ENCODE assay signal across 8 cellular contexts in genomic region chr4:17324431-17324830, GRCh38.
DNase-seq lines count a peak whose midpoint lies in the region; ATAC-seq, FAIRE-seq and TF ChIP-seq lines count a peak whose summit lies in the region.

No MANE protein-coding gene starts in this region.

- H3K27ac ChIP-seq in GM12878 (ENCODE audit: control insufficient read depth, insufficient read depth) = no peak overlapping the region

- ATAC-seq in HG02759 (IDR thresholded peaks at IDR 0.05; ENCODE audit: unreplicated experiment) (peak; percentile 47), GM12878 (peak; percentile 70), GM18858 (IDR thresholded peaks at IDR 0.05; ENCODE audit: unreplicated experiment) (no peak)

- CTCF ChIA-PET in GM12878 (lab: Yijun Ruan, JAX) = interaction anchor here (0.6 to 3.8 kb wide), 41 partner anchors 7 to 1270 kb away, joined by 3 to 31 read pairs (median 4); no protein-coding TSS in a partner anchor

- H4K20me1 ChIP-seq in GM12878 (ENCODE audit: control insufficient read depth, insufficient read depth) = no peaks in the 10 kb centered on the region

- peak; percentile 66 for TF ChIP-seq RAD21 in GM12878 (IDR thresholded peaks at IDR 0.05; ENCODE audit: insufficient read depth, low read depth, low read length)

- no peaks in the 10 kb centered on the region for H3K27me3 ChIP-seq in GM12878 (replicated peaks in 1 of 2; ENCODE audit: control insufficient read depth in 2 of 2, insufficient read depth in 2 of 2, low read length in 1 of 2)

- no peak overlapping the region for H3K9ac ChIP-seq in GM12878 (ENCODE audit: control insufficient read depth, insufficient read depth, low read length)

- DNase-seq in COR-L47 (lab: John Stamatoyannopoulos, UW) (peak; percentile 38), T follicular helper cell (ENCODE audit: low read depth) (peak; percentile 19), GM12878 (ENCODE audit: low read depth, low spot score) (no peak), iris pigment epithelial cell (ENCODE audit: low read depth) (peak; percentile 64), RCC 7860 (ENCODE audit: low spot score) (no peak)
- peak; percentile 23 to 38 for DNase-seq in stimulated activated CD4-positive, alpha-beta T cell treated with anti-CD3 and anti-CD28 coated beads, Interleukin-4, amount 100 ng/mL, for 48 hours (ENCODE audit: low read depth in 2 of 2)

- TF ChIP-seq EP300 in GM12878 (IDR thresholded peaks at IDR 0.05; ENCODE audit: borderline replicate concordance in 1 of 2, control insufficient read depth in 1 of 2, low read depth in 2 of 2, low read length in 2 of 2) = no peak

- no peak overlapping the region for H3K4me3 ChIP-seq in GM12878

- POLR2A ChIA-PET in GM12878 (lab: Charles Lee) = interaction anchor here (0.7 to 1.2 kb wide), 3 partner anchors 12 to 308 kb away, joined by 4 to 6 read pairs (median 4); no protein-coding TSS in a partner anchor

- in situ Hi-C loops in GM12878 (cut with MboI) = loop anchor here (10.0 kb wide), 2 partner anchors 410 to 1040 kb away; no protein-coding TSS in a partner anchor

- no TSS peak for BruUV-seq in GM12878 (replicated peaks; lab: Mats Ljungman, UMichigan)

- no peaks in the 10 kb centered on the region; the same call in 2 of the 3 replicates for H3K9me3 ChIP-seq in GM12878 (replicated peaks; ENCODE audit: control insufficient read depth, insufficient read depth, low read length)

- no peaks in the 10 kb centered on the region for H3K4me1 ChIP-seq in GM12878 (ENCODE audit: control insufficient read depth, insufficient read depth, low read length)

- no peaks in the 10 kb centered on the region for H3K36me3 ChIP-seq in GM12878 (ENCODE audit: control insufficient read depth in 2 of 2, insufficient read depth in 2 of 2, low read length in 1 of 2)

- no peak for FAIRE-seq in GM12878 (lab: Jason Lieb, UNC)
- FAIRE-seq in RCC 7860 (lab: Jason Lieb, UNC) = no peak

- SMC1A ChIA-PET in GM12878 (lab: Charles Lee; ENCODE audit: uncharacterized antibody, unreplicated experiment) = interaction anchor here (0.6 to 4.7 kb wide), 22 partner anchors 9 to 1566 kb away, joined by 3 to 28 read pairs (median 4); no protein-coding TSS in a partner anchor

- intact Hi-C loops in GM12878 (cut with micrococcal nuclease; ENCODE audit: unreplicated experiment) = loop anchor here (5.0 to 10.0 kb wide), 3 partner anchors 407 to 1030 kb away; no protein-coding TSS in a partner anchor

- WGBS in GM12878 (ENCODE audit: insufficient coverage, insufficient replicate concordance, low lambda C conversion rate, missing lambda C conversion rate) = 4% methylated on average over 11 of the region's 11 CpGs

- TF ChIP-seq CTCF in GM12878 (IDR thresholded peaks at IDR 0.05 in 2 of 3, conservative IDR thresholded peaks at IDR 0.05 in 1 of 3; ENCODE audit: control insufficient read depth in 2 of 3, extremely low read depth in 1 of 3, insufficient read depth in 1 of 3, low read depth in 3 of 3, low read length in 3 of 3) = peak; percentile 45 to 64 (median 52)

- H3K79me2 ChIP-seq in GM12878 (ENCODE audit: control insufficient read depth, insufficient read depth, low read length) = no peaks in the 10 kb centered on the region

- no peak for TF ChIP-seq POLR2A in GM12878 (IDR thresholded peaks at IDR 0.05; ENCODE audit: low read depth, low read length)

- H2AFZ ChIP-seq in GM12878 (ENCODE audit: control insufficient read depth, low read depth, low read length) = no peak overlapping the region

- RAD21 ChIA-PET in GM12878 (lab: Charles Lee; ENCODE audit: unreplicated experiment) = interaction anchor here (0.6 to 4.7 kb wide), 9 partner anchors 13 to 1033 kb away, joined by 3 to 32 read pairs (median 4); no protein-coding TSS in a partner anchor

- no peak overlapping the region for H3K4me2 ChIP-seq in GM12878 (ENCODE audit: control insufficient read depth, insufficient read depth)

TF ChIP-seq in GM12878, 131 proteins besides CTCF, POLR2A, EP300 and RAD21:
- TF ChIP-seq ZNF207 (IDR thresholded peaks at IDR 0.05; ENCODE audit: borderline replicate concordance) (no peak), NR2F1 (conservative IDR thresholded peaks at IDR 0.05) (peak; percentile 64), GABPA (IDR thresholded peaks at IDR 0.05; ENCODE audit: low read depth) (no peak), NKRF (conservative IDR thresholded peaks at IDR 0.05) (no peak), SMC3 (IDR thresholded peaks at IDR 0.05; ENCODE audit: borderline replicate concordance, low read length) (peak; percentile 59; the same call in 1 of the 2 replicates), RAD51 (IDR thresholded peaks at IDR 0.05) (peak; percentile 50; the same call in 1 of the 2 replicates)

Comparison
In these comparisons a context has a peak if more than half of its experiments do, and no peak if none do; other contexts are left out.
1. DNase-seq: peak in COR-L47 (single experiment), T follicular helper cell (single experiment), iris pigment epithelial cell (single experiment) and stimulated activated CD4-positive, alpha-beta T cell treated with anti-CD3 and anti-CD28 coated beads, Interleukin-4, amount 100 ng/mL, for 48 hours (2 of 2); none in GM12878 (single experiment) and RCC 7860 (single experiment).